8 cellular contexts compared by ENCODE assay signal in genomic region chr22:23521442-23522113, GRCh38. TPM values are rescaled to one million over a fixed set of nuclear protein-coding genes. Genes with fewer than 3 reads are reported as not detected.
DNase-seq lines count a peak whose midpoint lies in the region; ATAC-seq and TF ChIP-seq lines count a peak whose summit lies in the region.

No MANE protein-coding gene starts in this region.

- peaks cover 11% of the 10 kb centered on the region for H3K27me3 Mint-ChIP-seq in endothelial cell (ENCODE audit: unreplicated experiment)

- DNase-seq in GM13976 (ENCODE audit: low spot score), result peak; percentile 92
- peak; percentile 82 for DNase-seq in NOMO-1 treated with dmso at 0.1 percent for 144 hours (lab: John Stamatoyannopoulos, UW; ENCODE audit: unreplicated experiment)
- peak; percentile 86 for DNase-seq in activated CD8-positive, alpha-beta memory T cell treated with anti-CD3 and anti-CD28 coated beads, Interleukin-2, amount 50 U/mL, for 48 hours
- DNase-seq in endothelial cell (ENCODE audit: low spot score), result peak; percentile 97
- DNase-seq in stimulated activated CD8-positive, alpha-beta memory T cell treated with anti-CD3 and anti-CD28 coated beads, Interleukin-15, amount 100 ng/mL, for 4 hours (ENCODE audit: low read depth in 2 of 2), result peak; percentile 29 to 54

- H3K4me3 ChIP-seq in HUES48 (ENCODE audit: low read depth, low read length) (peak overlapping the region; percentile 58), mesodermal cell (ENCODE audit: extremely low read depth, insufficient read depth, low read length, poor library complexity, severe bottlenecking) (peak overlapping the region; percentile 24)

- in situ Hi-C loops in GM13976 (cut with MboI; ENCODE audit: low sequenced_read_pairs, unreplicated experiment), result no loop called here

- no peak for TF ChIP-seq CTCF in GM13976 (IDR thresholded peaks at IDR 0.05; ENCODE audit: borderline replicate concordance, control extremely low read depth, extremely low read depth, insufficient read depth, missing control alignments)
- TF ChIP-seq CTCF in endothelial cell (IDR thresholded peaks at IDR 0.05; ENCODE audit: unreplicated experiment), result no peak

- no peak for ATAC-seq in GM18870 (IDR thresholded peaks at IDR 0.05; ENCODE audit: unreplicated experiment)

- peaks cover 60% of the 10 kb centered on the region for H3K27me3 ChIP-seq in HUES48 (ENCODE audit: control insufficient read depth, insufficient read depth, low read length)

- no peaks in the 10 kb centered on the region for H3K36me3 ChIP-seq in HUES48 (ENCODE audit: control insufficient read depth, insufficient read depth, low read length)
- H3K36me3 ChIP-seq in mesodermal cell (ENCODE audit: control insufficient read depth, insufficient read depth, low read length), result no peaks in the 10 kb centered on the region

- peak overlapping the region; percentile 100 for H3K27ac Mint-ChIP-seq in endothelial cell (ENCODE audit: unreplicated experiment)

- H3K4me1 ChIP-seq in HUES48 (ENCODE audit: control insufficient read depth, insufficient read depth, low read length), result peaks cover 10% of the 10 kb centered on the region
- H3K4me1 ChIP-seq in mesodermal cell (ENCODE audit: control insufficient read depth, insufficient read depth, low read length, poor library complexity, severe bottlenecking), result peaks cover 48% of the 10 kb centered on the region

- H3K9me3 ChIP-seq in HUES48 (ENCODE audit: control insufficient read depth, insufficient read depth, low read length) (no peaks in the 10 kb centered on the region), mesodermal cell (ENCODE audit: control insufficient read depth, low read length) (no peaks in the 10 kb centered on the region)

- peak overlapping the region; percentile 67 for H3K9ac ChIP-seq in HUES48 (ENCODE audit: low read depth, low read length)

- no peaks in the 10 kb centered on the region for H3K9me3 Mint-ChIP-seq in endothelial cell (ENCODE audit: unreplicated experiment)

- H3K27ac ChIP-seq in HUES48 (ENCODE audit: low read depth, low read length) (peak overlapping the region; percentile 90), mesodermal cell (ENCODE audit: low read depth, low read length, severe bottlenecking) (peak overlapping the region; percentile 98)

- peak overlapping the region; percentile 79 for H3K4me3 Mint-ChIP-seq in endothelial cell (ENCODE audit: unreplicated experiment)

- no peaks in the 10 kb centered on the region for H3K36me3 Mint-ChIP-seq in endothelial cell (ENCODE audit: low read depth, unreplicated experiment)

- H3K4me1 Mint-ChIP-seq in endothelial cell (ENCODE audit: unreplicated experiment), result peaks cover 28% of the 10 kb centered on the region

- WGBS in mesodermal cell (ENCODE audit: insufficient coverage in 2 of 2), 2 experiments, result 0 to 1% methylated on average over 50 to 57 of the region's 65 CpGs

RNA-seq across cellular contexts. Expression of gene IGLL1, which starts 58.5 kb away (rescaled TPM):
- total RNA-seq in endothelial cell (ENCODE audit: unreplicated experiment), result not detected
- not detected for polyA plus RNA-seq in mesodermal cell (2013, experiment 1 of 2)
- polyA plus RNA-seq in mesodermal cell (2013, experiment 2 of 2), result not detected

Comparison
In these comparisons a context has a peak if more than half of its experiments do, and no peak if none do; other contexts are left out.
1. DNase-seq: peak in every context shown above with its lines; median percentile 97 in endothelial cell; 92 in GM13976; 86 in activated CD8-positive, alpha-beta memory T cell treated with anti-CD3 and anti-CD28 coated beads, Interleukin-2, amount 50 U/mL, for 48 hours; 82 in NOMO-1 treated with dmso at 0.1 percent for 144 hours; 42 in stimulated activated CD8-positive, alpha-beta memory T cell treated with anti-CD3 and anti-CD28 coated beads, Interleukin-15, amount 100 ng/mL, for 4 hours.